ENCODE assay signal across 1 cellular context in genomic region chr7:105587899-105588690, GRCh38.
TF ChIP-seq lines count a peak whose summit lies in the region.

No MANE protein-coding gene starts in this region.

TF ChIP-seq in GM12878, 131 proteins besides CTCF, POLR2A, EP300 and RAD21 (continued from another document):
- TF ChIP-seq FOXK2 (IDR thresholded peaks at IDR 0.05) (no peak), ZNF384 (IDR thresholded peaks at IDR 0.05; ENCODE audit: borderline replicate concordance, low read depth, low read length) (peak; percentile 48; the same call in 1 of the 2 replicates), BACH1 (IDR thresholded peaks at IDR 0.05; ENCODE audit: borderline replicate concordance) (no peak)
